Comparison of ENCODE assay signal across 8 cellular contexts in genomic region chr14:103520657-103521437, GRCh38. TPM values are rescaled to one million over a fixed set of nuclear protein-coding genes. Genes with fewer than 3 reads are reported as not detected.
DNase-seq lines count a peak whose midpoint lies in the region; ATAC-seq and TF ChIP-seq lines count a peak whose summit lies in the region.

No MANE protein-coding gene starts in this region.

- intact Hi-C loops in activated naive CD4-positive, alpha-beta T cell treated with anti-CD3 and anti-CD28 coated beads for 36 hours (cut with micrococcal nuclease): no loop called here
- intact Hi-C loops in transverse colon (cut with DNase I; ENCODE audit: low total_unique reads): no loop called here

- peaks cover 14% of the 10 kb centered on the region for H3K4me1 ChIP-seq in RWPE2 (ENCODE audit: insufficient read depth, poor library complexity, severe bottlenecking)
- peaks cover 40 to 67% (median 59%) of the 10 kb centered on the region in 4 donors for H3K4me1 ChIP-seq in transverse colon

- peak; percentile 88 for DNase-seq in ELF-1 (ENCODE audit: low read depth, low spot score)
- peak; percentile 80 for DNase-seq in RWPE2 (ENCODE audit: low spot score)
- peak; percentile 61 for DNase-seq in activated naive CD4-positive, alpha-beta T cell treated with anti-CD3 and anti-CD28 coated beads for 36 hours
- DNase-seq in globus pallidus (ENCODE audit: low spot score): peak; percentile 85
- DNase-seq in omental fat pad (ENCODE audit: low spot score): no peak
- peak; percentile 89 for DNase-seq in transverse colon

- peak; percentile 73 for TF ChIP-seq POLR2A in transverse colon (IDR thresholded peaks at IDR 0.05)

- CTCF ChIA-PET in activated naive CD4-positive, alpha-beta T cell treated with anti-CD3 and anti-CD28 coated beads for 36 hours (lab: Charles Lee): interaction anchor here (1.2 to 1.4 kb wide), 2 partner anchors 9 to 26 kb away, joined by 4 to 9 read pairs; partner anchors contain the start of gene TRMT61A

- TF ChIP-seq EP300 in transverse colon (IDR thresholded peaks at IDR 0.05; ENCODE audit: low read depth): no peak

- peak overlapping the region; percentile 54 for H3K27ac ChIP-seq in RWPE2 (ENCODE audit: poor library complexity, severe bottlenecking)
- peak overlapping the region; percentile 89 to 95 (median 92) for H3K27ac ChIP-seq in transverse colon

- peak overlapping the region; percentile 60 for H3K4me3 ChIP-seq in RWPE2 (ENCODE audit: severe bottlenecking)
- H3K4me3 ChIP-seq in transverse colon: peak overlapping the region; percentile 42 to 72 (median 65)

- ATAC-seq in RWPE2 (ENCODE audit: low read depth): peak; percentile 2; the same call in 1 of the 3 replicates
- peak; percentile 18 for ATAC-seq in omental fat pad (ENCODE audit: low FRiP score)
- no peak for ATAC-seq in GM19395 (IDR thresholded peaks at IDR 0.05; ENCODE audit: unreplicated experiment)

- in situ Hi-C loops in transverse colon (cut with MboI; ENCODE audit: low pct_ligation_motif_present in 1 of 4, low pct_unique_long_range_greater_than_20kb in 1 of 4, low sequenced_read_pairs in 3 of 4): no loop called here

- peaks cover 1 to 9% (median 1%) of the 10 kb centered on the region in 3 donors for H3K4me1 Mint-ChIP-seq in IgD-negative memory B cell
- H3K4me1 Mint-ChIP-seq in activated naive CD4-positive, alpha-beta T cell treated with anti-CD3 and anti-CD28 coated beads for 36 hours (ENCODE audit: low read depth): peaks cover 4% of the 10 kb centered on the region

- H3K27me3 Mint-ChIP-seq in IgD-negative memory B cell: peaks cover 13% of the 10 kb centered on the region
- peaks cover 8% of the 10 kb centered on the region for H3K27me3 Mint-ChIP-seq in activated naive CD4-positive, alpha-beta T cell treated with anti-CD3 and anti-CD28 coated beads for 36 hours (ENCODE audit: low read depth)

- peak overlapping the region in 1 of 3 donors; percentile 39 for H3K27ac Mint-ChIP-seq in IgD-negative memory B cell
- H3K27ac Mint-ChIP-seq in activated naive CD4-positive, alpha-beta T cell treated with anti-CD3 and anti-CD28 coated beads for 36 hours: no peak overlapping the region

- TF ChIP-seq CTCF in RWPE2 (IDR thresholded peaks at IDR 0.05; ENCODE audit: poor library complexity, severe bottlenecking): peak; percentile 79
- TF ChIP-seq CTCF in omental fat pad (IDR thresholded peaks at IDR 0.05): peak in 1 of 3 donors; percentile 19
- peak; percentile 47 to 83 (median 61) for TF ChIP-seq CTCF in transverse colon (IDR thresholded peaks at IDR 0.05)

- peak overlapping the region in 3 of 4 donors; percentile 62 to 85 (median 81) for H3K4me3 Mint-ChIP-seq in IgD-negative memory B cell
- peak overlapping the region; percentile 56 for H3K4me3 Mint-ChIP-seq in activated naive CD4-positive, alpha-beta T cell treated with anti-CD3 and anti-CD28 coated beads for 36 hours

- H3K9me3 ChIP-seq in RWPE2 (ENCODE audit: severe bottlenecking): no peaks in the 10 kb centered on the region
- H3K9me3 ChIP-seq in transverse colon: no peaks in the 10 kb centered on the region

- WGBS in transverse colon (ENCODE audit: low coverage in 1 of 2), 2 donors: 7% methylated on average over 18 of the region's 66 CpGs; no CpG with 5 or more reads in 1 of the 2 donors

- no peaks in the 10 kb centered on the region for H3K9me3 Mint-ChIP-seq in IgD-negative memory B cell
- H3K9me3 Mint-ChIP-seq in activated naive CD4-positive, alpha-beta T cell treated with anti-CD3 and anti-CD28 coated beads for 36 hours: no peaks in the 10 kb centered on the region

- H3K36me3 ChIP-seq in RWPE2 (ENCODE audit: low read depth): peaks cover 5% of the 10 kb centered on the region; the same call in 1 of the 2 replicates
- peaks cover 0 to 4% (median 0%) of the 10 kb centered on the region in 4 donors for H3K36me3 ChIP-seq in transverse colon

- H3K36me3 Mint-ChIP-seq in IgD-negative memory B cell: no peaks in the 10 kb centered on the region
- no peaks in the 10 kb centered on the region for H3K36me3 Mint-ChIP-seq in activated naive CD4-positive, alpha-beta T cell treated with anti-CD3 and anti-CD28 coated beads for 36 hours (ENCODE audit: low read depth)

- H3K27me3 ChIP-seq in RWPE2 (ENCODE audit: insufficient read depth, poor library complexity, severe bottlenecking) (peaks cover 16% of the 10 kb centered on the region), transverse colon (peaks cover 10% of the 10 kb centered on the region)

RNA-seq across cellular contexts. Expression of gene CKB, which starts 1.8 kb away (rescaled TPM):
- polyA plus RNA-seq in IgD-negative memory B cell: 0.61 TPM
- total RNA-seq in activated naive CD4-positive, alpha-beta T cell treated with anti-CD3 and anti-CD28 coated beads for 36 hours: 1 to 10 TPM; 3.8 to 4.9 TPM
- total RNA-seq in omental fat pad: 100 to 1,000 TPM; 173 to 275 (median 217) TPM
- total RNA-seq in transverse colon: 1,000 to 10,000 TPM in 3 of 4 donors, 100 to 1,000 TPM in 1; 504 to 5,877 (median 3,263) TPM

RNA-seq across cellular contexts. Expression of gene TRMT61A, which starts 8.1 kb away (rescaled TPM):
- 12.6 TPM for polyA plus RNA-seq in IgD-negative memory B cell
- 1 to 10 TPM; 6.6 to 6.7 TPM for total RNA-seq in activated naive CD4-positive, alpha-beta T cell treated with anti-CD3 and anti-CD28 coated beads for 36 hours
- total RNA-seq in omental fat pad (10 to 100 TPM; 12.4 to 36.0 (median 15.1) TPM), transverse colon (10 to 100 TPM; 12.2 to 38.2 (median 14.1) TPM)

RNA-seq across cellular contexts. Expression of gene BAG5, which starts 41.6 kb away (rescaled TPM):
- 42.1 TPM for polyA plus RNA-seq in IgD-negative memory B cell
- 10 to 100 TPM; 15.5 to 16.6 TPM for total RNA-seq in activated naive CD4-positive, alpha-beta T cell treated with anti-CD3 and anti-CD28 coated beads for 36 hours
- total RNA-seq in omental fat pad (10 to 100 TPM; 29.2 to 51.2 (median 42.9) TPM), transverse colon (10 to 100 TPM; 10.8 to 26.3 (median 23.9) TPM)

RNA-seq across cellular contexts. Expression of gene COA8, which starts 41.9 kb away (rescaled TPM):
- 67.9 TPM for polyA plus RNA-seq in IgD-negative memory B cell
- 10 to 100 TPM; 36.8 to 48.4 TPM for total RNA-seq in activated naive CD4-positive, alpha-beta T cell treated with anti-CD3 and anti-CD28 coated beads for 36 hours
- total RNA-seq in omental fat pad (10 to 100 TPM; 15.3 to 61.5 (median 27.5) TPM), transverse colon (10 to 100 TPM in 2 of 4 donors, 1 to 10 TPM in 1, not detected in 1; 1.5 to 17.1 (median 15.2) TPM)

Comparison
In these comparisons a context has a peak if more than half of its experiments do, and no peak if none do; other contexts are left out.
1. RNA of gene CKB, which starts 1.8 kb away (total RNA-seq): 504 to 5,877 TPM in transverse colon and 173 to 275 TPM in omental fat pad; 3.8 to 4.9 TPM in activated naive CD4-positive, alpha-beta T cell treated with anti-CD3 and anti-CD28 coated beads for 36 hours; every median in the first group is over 10 times any median in the second.